Comparison of ENCODE assay signal across 18 cellular contexts in genomic region chr6:110619275-110619908, GRCh38.
A peak's percentile ranks its signal among the peaks of the same experiment; 100 is the strongest.
DNase-seq lines count a peak whose midpoint lies in the region; ATAC-seq, FAIRE-seq and TF ChIP-seq lines count a peak whose summit lies in the region.
"Had no signal": no experiment of that assay in that cellular context is flagged by ENCODE, and none has a peak within 500 bp of the region (broad histone marks: within the 10 kb centered on the region; RNA-seq: fewer than 3 reads in every experiment).

No MANE protein-coding gene starts in this region.

- no peaks in the 10 kb centered on the region for H3K79me2 ChIP-seq in HepG2 (ENCODE audit: insufficient read depth, low read length)

- TSS peak; percentile 14 for BruUV-seq in HepG2 (replicated peaks; lab: Mats Ljungman, UMichigan)

- no peaks in the 10 kb centered on the region for H3K27me3 Mint-ChIP-seq in activated CD8-positive, alpha-beta T cell treated with anti-CD3 and anti-CD28 coated beads, Interleukin-2, amount 10 ng/mL, durations not matched to agents 7 days and 5 days (ENCODE audit: low read depth)
- H3K27me3 Mint-ChIP-seq in activated CD8-positive, alpha-beta T cell treated with anti-CD3 and anti-CD28 coated beads for 36 hours = no peaks in the 10 kb centered on the region

- ATAC-seq in activated CD8-positive, alpha-beta T cell treated with anti-CD3 and anti-CD28 coated beads, Interleukin-2, amount 10 ng/mL, durations not matched to agents 7 days and 5 days = no peak
- no peak for ATAC-seq in activated CD8-positive, alpha-beta T cell treated with anti-CD3 and anti-CD28 coated beads for 36 hours
- ATAC-seq in HepG2 = peak; percentile 53
- no peak for ATAC-seq in GM21390 (IDR thresholded peaks at IDR 0.05; ENCODE audit: unreplicated experiment)
- ATAC-seq in HG03045 (IDR thresholded peaks at IDR 0.05; ENCODE audit: unreplicated experiment) = no peak

- no peak overlapping the region for H2AFZ ChIP-seq in HepG2 (ENCODE audit: low read length)

- H3K4me3 Mint-ChIP-seq in activated CD8-positive, alpha-beta T cell treated with anti-CD3 and anti-CD28 coated beads, Interleukin-2, amount 10 ng/mL, durations not matched to agents 7 days and 5 days = no peak overlapping the region
- no peak overlapping the region for H3K4me3 Mint-ChIP-seq in activated CD8-positive, alpha-beta T cell treated with anti-CD3 and anti-CD28 coated beads for 36 hours

- in situ Hi-C loops in HepG2 (cut with HindIII; ENCODE audit: extremely low pct_ligation_motif_present, low pct_unique_long_range_greater_than_20kb) = no loop called here

- peaks cover 17% of the 10 kb centered on the region for H3K36me3 Mint-ChIP-seq in activated CD8-positive, alpha-beta T cell treated with anti-CD3 and anti-CD28 coated beads, Interleukin-2, amount 10 ng/mL, durations not matched to agents 7 days and 5 days (ENCODE audit: low read depth)
- peaks cover 3% of the 10 kb centered on the region for H3K36me3 Mint-ChIP-seq in activated CD8-positive, alpha-beta T cell treated with anti-CD3 and anti-CD28 coated beads for 36 hours (ENCODE audit: low read depth)

- no peaks in the 10 kb centered on the region for H4K20me1 ChIP-seq in HepG2 (ENCODE audit: insufficient read depth, low read length)

- H3K4me2 ChIP-seq in HepG2 (ENCODE audit: low read depth, low read length) = peak overlapping the region; percentile 18; the same call in 1 of the 2 replicates

- H3K36me3 ChIP-seq in adrenal gland (replicated peaks in 1 of 2) (no peaks in the 10 kb centered on the region), HepG2 (replicated peaks in 1 of 2; ENCODE audit: control insufficient read depth in 1 of 2, insufficient read depth in 2 of 2, low read length in 2 of 2) (peaks cover 16 to 65% of the 10 kb centered on the region in 2 experiments), SJCRH30 (no peaks in the 10 kb centered on the region)

- H3K27ac ChIP-seq in adrenal gland (peak overlapping the region in 3 of 5 donors; percentile 14 to 70 (median 62)), HepG2 (ENCODE audit: extremely low read length, insufficient read depth, low read length) (peak overlapping the region; percentile 17), substantia nigra (ENCODE audit: low read depth, low read length, poor library complexity, severe bottlenecking) (peak overlapping the region; percentile 87), SJCRH30 (no peak overlapping the region; the same call in 1 of the 2 replicates)
- H3K27ac ChIP-seq: sigmoid colon had no signal

- no peak for TF ChIP-seq RAD21 in HepG2 (CRISPR knock-in tag; IDR thresholded peaks at IDR 0.05)

- TF ChIP-seq EP300 in HepG2 (IDR thresholded peaks at IDR 0.05; ENCODE audit: low read depth in 2 of 2, low read length in 2 of 2) (peak in 1 of 2 experiments; percentile 18; a peak in 1 of 4 replicates), HepG2 (CRISPR knock-in tag; IDR thresholded peaks at IDR 0.05; ENCODE audit: borderline replicate concordance) (no peak)

- TF ChIP-seq POLR2A in adrenal gland (IDR thresholded peaks at IDR 0.05) (no peak), HepG2 (IDR thresholded peaks at IDR 0.05; ENCODE audit: insufficient read depth in 1 of 2, low read depth in 2 of 2, low read length in 2 of 2) (no peak)

- 61 to 77% (median 68%) methylated on average over 2 of the region's 2 CpGs for WGBS in adrenal gland, 4 donors
- WGBS in HepG2 (ENCODE audit: low lambda C conversion rate) = 84% methylated on average over 2 of the region's 2 CpGs

- FAIRE-seq in HepG2 (lab: Jason Lieb, UNC) = no peak
- FAIRE-seq: A204.1, H54 had no signal

- H3K4me1 Mint-ChIP-seq in activated CD8-positive, alpha-beta T cell treated with anti-CD3 and anti-CD28 coated beads, Interleukin-2, amount 10 ng/mL, durations not matched to agents 7 days and 5 days (ENCODE audit: low read depth) = peaks cover 11% of the 10 kb centered on the region
- peaks cover 5% of the 10 kb centered on the region for H3K4me1 Mint-ChIP-seq in activated CD8-positive, alpha-beta T cell treated with anti-CD3 and anti-CD28 coated beads for 36 hours (ENCODE audit: low read depth)

- DNase-seq in activated CD8-positive, alpha-beta T cell treated with anti-CD3 and anti-CD28 coated beads, Interleukin-2, amount 10 ng/mL, durations not matched to agents 7 days and 5 days = no peak
- no peak for DNase-seq in activated CD8-positive, alpha-beta T cell treated with anti-CD3 and anti-CD28 coated beads for 36 hours
- DNase-seq in adrenal gland (no peak), HepG2 (ENCODE audit: low spot score) (no peak), substantia nigra (lab: John Stamatoyannopoulos, UW) (no peak), SJCRH30 (no peak)
- DNase-seq: activated CD4-positive, alpha-beta T cell treated with anti-CD3 and anti-CD28 coated beads for 4 hours; effector CD8-positive, alpha-beta T cell; MM.1S; NCI-H1694 treated with DMSO at 0.1 percent for 48 hours; NCI-H345; sigmoid colon; stimulated activated naive CD4-positive, alpha-beta T cell treated with Interleukin-2 at 50 U/mL for 16 hours; trophoblast cell had no signal

- TF ChIP-seq CTCF in activated CD8-positive, alpha-beta T cell treated with anti-CD3 and anti-CD28 coated beads for 36 hours (IDR thresholded peaks at IDR 0.05) = no peak
- TF ChIP-seq CTCF in adrenal gland (IDR thresholded peaks at IDR 0.05) = no peak
- no peak for TF ChIP-seq CTCF in HepG2 (CRISPR knock-in tag; IDR thresholded peaks at IDR 0.05)

- H3K9me3 Mint-ChIP-seq in activated CD8-positive, alpha-beta T cell treated with anti-CD3 and anti-CD28 coated beads, Interleukin-2, amount 10 ng/mL, durations not matched to agents 7 days and 5 days (ENCODE audit: insufficient read depth) = no peaks in the 10 kb centered on the region
- H3K9me3 Mint-ChIP-seq in activated CD8-positive, alpha-beta T cell treated with anti-CD3 and anti-CD28 coated beads for 36 hours = no peaks in the 10 kb centered on the region

- H3K27me3 ChIP-seq in adrenal gland (no peaks in the 10 kb centered on the region), HepG2 (ENCODE audit: control insufficient read depth in 1 of 2, insufficient read depth in 2 of 2, low read length in 2 of 2) (no peaks in the 10 kb centered on the region), SJCRH30 (no peaks in the 10 kb centered on the region)
- H3K27me3 ChIP-seq: sigmoid colon had no signal

- H3K27ac Mint-ChIP-seq in activated CD8-positive, alpha-beta T cell treated with anti-CD3 and anti-CD28 coated beads, Interleukin-2, amount 10 ng/mL, durations not matched to agents 7 days and 5 days = peak overlapping the region; percentile 15
- H3K27ac Mint-ChIP-seq in activated CD8-positive, alpha-beta T cell treated with anti-CD3 and anti-CD28 coated beads for 36 hours = no peak overlapping the region

- H3K9me3 ChIP-seq in adrenal gland (replicated peaks in 1 of 3) = no peaks in the 10 kb centered on the region
- no peaks in the 10 kb centered on the region for H3K9me3 ChIP-seq in HepG2 (ENCODE audit: low read length)
- H3K9me3 ChIP-seq in SJCRH30 (replicated peaks) = no peaks in the 10 kb centered on the region
- H3K9me3 ChIP-seq: sigmoid colon had no signal

- no peak overlapping the region for H3K9ac ChIP-seq in HepG2 (ENCODE audit: insufficient read depth, low read depth, low read length)

- H3K4me1 ChIP-seq in adrenal gland (replicated peaks in 1 of 2) (peaks cover 22 to 51% of the 10 kb centered on the region in 2 donors), HepG2 (ENCODE audit: insufficient read depth, low read length) (peaks cover 23% of the 10 kb centered on the region), SJCRH30 (peaks cover 13% of the 10 kb centered on the region)
- H3K4me1 ChIP-seq: sigmoid colon had no signal

- H3K4me3 ChIP-seq in adrenal gland (no peak overlapping the region), HepG2 (replicated peaks in 1 of 3; ENCODE audit: insufficient read depth in 1 of 3, low read depth in 2 of 3, low read length in 3 of 3) (no peak overlapping the region), SJCRH30 (no peak overlapping the region)
- H3K4me3 ChIP-seq: sigmoid colon had no signal

- intact Hi-C loops in activated CD8-positive, alpha-beta T cell treated with anti-CD3 and anti-CD28 coated beads for 36 hours (cut with micrococcal nuclease) = no loop called here
- intact Hi-C loops in adrenal gland (cut with DNase I) = no loop called here
- intact Hi-C loops in HepG2 (cut with micrococcal nuclease; ENCODE audit: unreplicated experiment) = no loop called here

- CTCF ChIA-PET in activated CD8-positive, alpha-beta T cell treated with anti-CD3 and anti-CD28 coated beads, Interleukin-2, amount 10 ng/mL, durations not matched to agents 7 days and 5 days (lab: Charles Lee) = interaction anchor here (0.6 to 1.9 kb wide), 6 partner anchors 23 to 259 kb away, joined by 3 to 6 read pairs (median 3); no protein-coding TSS in a partner anchor
- CTCF ChIA-PET in activated CD8-positive, alpha-beta T cell treated with anti-CD3 and anti-CD28 coated beads for 36 hours (lab: Charles Lee) = interaction anchor here (2.8 kb wide), 1 partner anchor 12 kb away, joined by 8 read pairs; no protein-coding TSS in a partner anchor
- CTCF ChIA-PET in HepG2 (lab: Yijun Ruan, JAX; ENCODE audit: low intra/inter-chr PET ratio, low total read pairs) = no interaction called here

- POLR2A ChIA-PET in activated CD8-positive, alpha-beta T cell treated with anti-CD3 and anti-CD28 coated beads, Interleukin-2, amount 10 ng/mL, durations not matched to agents 7 days and 5 days (lab: Charles Lee) = no interaction called here
- POLR2A ChIA-PET in activated CD8-positive, alpha-beta T cell treated with anti-CD3 and anti-CD28 coated beads for 36 hours (lab: Charles Lee) = no interaction called here
- POLR2A ChIA-PET in HepG2 (lab: Yijun Ruan, JAX) = interaction anchor here (1.5 kb wide), 1 partner anchor 255 kb away, joined by 5 read pairs; the partner anchor contains the start of gene AMD1

TF ChIP-seq in HepG2, 621 proteins besides CTCF, POLR2A, EP300 and RAD21:
- TF ChIP-seq ZNF747 (CRISPR knock-in tag; IDR thresholded peaks at IDR 0.05; ENCODE audit: borderline replicate concordance) (0 out of 2 replicates have a peak, but pooled peaks have one; percentile 17), HNF1B (CRISPR knock-in tag; IDR thresholded peaks at IDR 0.05) (0 out of 2 replicates have a peak, but pooled peaks have one; percentile 7), MATR3 (CRISPR knock-in tag; IDR thresholded peaks at IDR 0.05) (no peak), KAT8 (CRISPR knock-in tag; IDR thresholded peaks at IDR 0.05) (0 out of 2 replicates have a peak, but pooled peaks have one; percentile 16), SAP130 (CRISPR knock-in tag; IDR thresholded peaks at IDR 0.05; ENCODE audit: low read depth) (no peak)
